ENCODE assay signal across 14 cellular contexts in the genomic region with DNA sequence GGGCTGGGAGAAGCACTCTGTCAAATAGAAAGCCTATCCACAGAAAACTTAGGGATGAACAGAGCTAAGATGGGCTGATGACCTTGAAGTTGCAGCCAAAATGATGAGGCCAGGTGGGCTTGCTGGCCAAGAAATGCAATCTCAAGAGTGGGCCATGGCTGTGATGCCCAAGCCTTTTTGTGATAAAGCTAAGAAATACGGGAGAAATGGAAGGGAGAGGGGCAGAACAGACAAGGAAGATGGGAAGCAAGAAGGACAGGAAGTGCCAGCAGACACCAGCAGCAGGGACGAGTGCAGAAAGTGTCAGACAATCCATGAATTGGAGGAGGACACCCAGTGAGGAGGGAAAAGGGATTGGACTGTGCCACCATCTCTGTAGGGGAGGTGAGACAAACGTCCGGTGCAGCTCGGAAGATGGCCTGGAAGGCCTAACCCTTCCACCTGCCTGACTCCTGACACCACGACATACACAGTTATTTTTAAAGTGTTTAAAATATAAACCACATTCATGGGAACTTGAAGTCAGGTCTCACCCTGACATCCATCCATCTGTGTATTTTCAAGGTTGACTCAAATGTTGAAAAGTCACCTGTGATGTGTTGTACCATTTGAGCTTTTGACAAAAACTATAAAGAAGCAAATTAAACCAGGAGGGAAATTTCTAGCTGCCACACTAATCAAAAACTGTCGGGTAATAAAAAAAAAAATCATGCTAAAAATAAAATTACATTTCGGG.
DNase-seq lines count a peak whose midpoint lies in the region; ATAC-seq and TF ChIP-seq lines count a peak whose summit lies in the region.
"Had no signal": no experiment of that assay in that cellular context is flagged by ENCODE, and none has a peak within 500 bp of the region (broad histone marks: within the 10 kb centered on the region; RNA-seq: fewer than 3 reads in every experiment).

No MANE protein-coding gene starts in this region.

- H3K4me3 Mint-ChIP-seq in activated T-cell treated with anti-CD3 and anti-CD28 coated beads, Interleukin-2, amount 50 U/mL, for 4 hours = peak overlapping the region; percentile 69
- H3K4me3 Mint-ChIP-seq in T-helper 17 cell (peak overlapping the region; percentile 88), chondrocyte (ENCODE audit: unreplicated experiment) (no peak overlapping the region)
- H3K4me3 Mint-ChIP-seq in stimulated activated naive CD8-positive, alpha-beta T cell treated with anti-CD3 and anti-CD28 coated beads, Interleukin-15, Interleukin-2, amounts not matched to agents 100 ng/mL and 50 ng/mL, for 24 hours = peak overlapping the region; percentile 9

- peaks cover 96% of the 10 kb centered on the region for H3K4me1 Mint-ChIP-seq in activated T-cell treated with anti-CD3 and anti-CD28 coated beads, Interleukin-2, amount 50 U/mL, for 4 hours (ENCODE audit: low read depth)
- peaks cover 70% of the 10 kb centered on the region for H3K4me1 Mint-ChIP-seq in T-helper 17 cell
- peaks cover 4% of the 10 kb centered on the region for H3K4me1 Mint-ChIP-seq in chondrocyte (ENCODE audit: low read depth)
- peaks cover 99% of the 10 kb centered on the region for H3K4me1 Mint-ChIP-seq in stimulated activated naive CD8-positive, alpha-beta T cell treated with anti-CD3 and anti-CD28 coated beads, Interleukin-15, Interleukin-2, amounts not matched to agents 100 ng/mL and 50 ng/mL, for 24 hours (ENCODE audit: low read depth)

- H3K27ac Mint-ChIP-seq in T-helper 17 cell = peak overlapping the region; percentile 99
- peak overlapping the region; percentile 1 for H3K27ac Mint-ChIP-seq in chondrocyte (ENCODE audit: unreplicated experiment)
- peak overlapping the region; percentile 94 for H3K27ac Mint-ChIP-seq in stimulated activated naive CD8-positive, alpha-beta T cell treated with anti-CD3 and anti-CD28 coated beads, Interleukin-15, Interleukin-2, amounts not matched to agents 100 ng/mL and 50 ng/mL, for 24 hours

- DNase-seq in activated T-cell treated with anti-CD3 and anti-CD28 coated beads, Interleukin-2, amount 50 U/mL, for 4 hours = no peak
- no peak for DNase-seq in activated T-cell treated with anti-CD3 and anti-CD28 coated beads, Interleukin-2, amount 50 U/mL, for 1 hour
- DNase-seq in T-helper 17 cell (no peak), chondrocyte (ENCODE audit: low spot score) (no peak), inferior parietal cortex (ENCODE audit: extremely low spot score) (no peak)
- no peak for DNase-seq in activated effector memory CD4-positive, alpha-beta T cell treated with Interleukin-2 at 50 U/mL for 16 hours
- no peak for DNase-seq in stimulated activated CD4-positive, alpha-beta T cell treated with anti-CD3 and anti-CD28 coated beads, Interleukin-4, amount 100 ng/mL, for 1 hour
- DNase-seq: DMS79; NCI-H446; stimulated activated CD4-positive, alpha-beta T cell treated with anti-CD3 and anti-CD28 coated beads, Interleukin-12 subunit alpha, Interleukin-12 subunit beta, amount 100 ng/mL, for 4 hours; tibial artery; WERI-Rb-1 had no signal

- peaks cover 10% of the 10 kb centered on the region for H3K9me3 Mint-ChIP-seq in activated T-cell treated with anti-CD3 and anti-CD28 coated beads, Interleukin-2, amount 50 U/mL, for 4 hours
- peaks cover 4% of the 10 kb centered on the region for H3K9me3 Mint-ChIP-seq in chondrocyte (ENCODE audit: low read depth)
- peaks cover 4% of the 10 kb centered on the region for H3K9me3 Mint-ChIP-seq in stimulated activated naive CD8-positive, alpha-beta T cell treated with anti-CD3 and anti-CD28 coated beads, Interleukin-15, Interleukin-2, amounts not matched to agents 100 ng/mL and 50 ng/mL, for 24 hours

- no peaks in the 10 kb centered on the region for H3K9me3 ChIP-seq in T-helper 17 cell (ENCODE audit: control insufficient read depth, low read length, poor library complexity, severe bottlenecking)
- H3K9me3 ChIP-seq: tibial artery had no signal

- no peaks in the 10 kb centered on the region for H3K27me3 Mint-ChIP-seq in activated T-cell treated with anti-CD3 and anti-CD28 coated beads, Interleukin-2, amount 50 U/mL, for 4 hours (ENCODE audit: low read depth)
- H3K27me3 Mint-ChIP-seq in T-helper 17 cell (no peaks in the 10 kb centered on the region), chondrocyte (ENCODE audit: low read depth) (no peaks in the 10 kb centered on the region)
- no peaks in the 10 kb centered on the region for H3K27me3 Mint-ChIP-seq in stimulated activated naive CD8-positive, alpha-beta T cell treated with anti-CD3 and anti-CD28 coated beads, Interleukin-15, Interleukin-2, amounts not matched to agents 100 ng/mL and 50 ng/mL, for 24 hours

- H3K36me3 Mint-ChIP-seq in activated T-cell treated with anti-CD3 and anti-CD28 coated beads, Interleukin-2, amount 50 U/mL, for 4 hours (ENCODE audit: insufficient read depth) = peaks cover 24% of the 10 kb centered on the region
- H3K36me3 Mint-ChIP-seq in T-helper 17 cell (ENCODE audit: low read depth) (peaks cover 22% of the 10 kb centered on the region), chondrocyte (ENCODE audit: low read depth) (peaks cover 5% of the 10 kb centered on the region)
- peaks cover 37% of the 10 kb centered on the region for H3K36me3 Mint-ChIP-seq in stimulated activated naive CD8-positive, alpha-beta T cell treated with anti-CD3 and anti-CD28 coated beads, Interleukin-15, Interleukin-2, amounts not matched to agents 100 ng/mL and 50 ng/mL, for 24 hours (ENCODE audit: low read depth)

- ATAC-seq in activated T-cell treated with anti-CD3 and anti-CD28 coated beads, Interleukin-2, amount 50 U/mL, for 4 hours = peak in 1 of 2 donors; percentile 14
- no peak for ATAC-seq in T-helper 17 cell
- ATAC-seq: SK-N-SH treated with all-trans-retinoic acid at 6 μM for 48 hours had no signal

- no peak for TF ChIP-seq CTCF in chondrocyte (IDR thresholded peaks at IDR 0.05)

Comparison
In these comparisons a context has a peak if more than half of its experiments do, and no peak if none do; other contexts are left out.
1. H3K27ac Mint-ChIP-seq: peak in every context shown above with its lines; median percentile 99 in T-helper 17 cell; 94 in stimulated activated naive CD8-positive, alpha-beta T cell treated with anti-CD3 and anti-CD28 coated beads, Interleukin-15, Interleukin-2, amounts not matched to agents 100 ng/mL and 50 ng/mL, for 24 hours; 1 in chondrocyte.